ENCODE assay signal across 15 cellular contexts in genomic region chr1:157135070-157135469, GRCh38. TPM values are rescaled to one million over a fixed set of nuclear protein-coding genes. Genes with fewer than 3 reads are reported as not detected.
A peak's percentile ranks its signal among the peaks of the same experiment; 100 is the strongest.
DNase-seq lines count a peak whose midpoint lies in the region; ATAC-seq and TF ChIP-seq lines count a peak whose summit lies in the region.
"Had no signal": no experiment of that assay in that cellular context is flagged by ENCODE, and none has a peak within 500 bp of the region (broad histone marks: within the 10 kb centered on the region; RNA-seq: fewer than 3 reads in every experiment).

No MANE protein-coding gene starts in this region.

- peak overlapping the region; percentile 88 for H3K27ac ChIP-seq in epithelial cell of prostate
- peak overlapping the region; percentile 99 for H3K27ac ChIP-seq in smooth muscle cell (ENCODE audit: low read depth)
- H3K27ac ChIP-seq: sigmoid colon, uterus had no signal

- peaks cover 46% of the 10 kb centered on the region for H3F3A ChIP-seq in smooth muscle cell (ENCODE audit: low read depth)

- H3K4me3 ChIP-seq in smooth muscle cell, result no peak overlapping the region
- H3K4me3 ChIP-seq: sigmoid colon, uterus had no signal

- peaks cover 74% of the 10 kb centered on the region for H3K4me1 Mint-ChIP-seq in activated CD8-positive, alpha-beta memory T cell treated with anti-CD3 and anti-CD28 coated beads, Interleukin-2, amount 10 ng/mL, durations not matched to agents 7 days and 5 days
- peaks cover 76% of the 10 kb centered on the region for H3K4me1 Mint-ChIP-seq in activated CD4-positive, alpha-beta memory T cell treated with anti-CD3 and anti-CD28 coated beads, Interleukin-2, amount 10 ng/mL, durations not matched to agents 7 days and 5 days

- peak overlapping the region; percentile 27 for H3K27ac Mint-ChIP-seq in activated CD8-positive, alpha-beta memory T cell treated with anti-CD3 and anti-CD28 coated beads, Interleukin-2, amount 10 ng/mL, durations not matched to agents 7 days and 5 days
- H3K27ac Mint-ChIP-seq in activated CD4-positive, alpha-beta memory T cell treated with anti-CD3 and anti-CD28 coated beads, Interleukin-2, amount 10 ng/mL, durations not matched to agents 7 days and 5 days, result peak overlapping the region; percentile 86

- H3K9ac ChIP-seq in smooth muscle cell (ENCODE audit: low read depth), result peak overlapping the region; percentile 19

- 51% methylated on average over 2 of the region's 2 CpGs for WGBS in smooth muscle cell (ENCODE audit: low lambda C conversion rate)

- no peak overlapping the region for H2AFZ ChIP-seq in smooth muscle cell (ENCODE audit: low read depth)

- no peak for DNase-seq in activated CD8-positive, alpha-beta memory T cell treated with anti-CD3 and anti-CD28 coated beads, Interleukin-2, amount 10 ng/mL, durations not matched to agents 7 days and 5 days
- no peak for DNase-seq in activated CD8-positive, alpha-beta memory T cell treated with anti-CD3 and anti-CD28 coated beads for 24 hours
- DNase-seq in activated CD4-positive, alpha-beta memory T cell treated with anti-CD3 and anti-CD28 coated beads, Interleukin-2, amount 10 ng/mL, durations not matched to agents 7 days and 5 days, result no peak
- DNase-seq in epithelial cell of prostate (ENCODE audit: low read depth, low spot score), result no peak
- no peak for DNase-seq in smooth muscle cell (lab: John Stamatoyannopoulos, UW; ENCODE audit: unreplicated experiment)
- DNase-seq: Calu3; dermis blood vessel endothelial cell; left ventricle myocardium superior; NCI-H1092; sigmoid colon; stimulated activated CD4-positive, alpha-beta T cell treated with anti-CD3 and anti-CD28 coated beads, Interleukin-4, amount 100 ng/mL, for 24 hours; uterus had no signal

- no peak for TF ChIP-seq CTCF in smooth muscle cell (IDR thresholded peaks at IDR 0.05; ENCODE audit: borderline replicate concordance, insufficient read depth, poor library complexity, severe bottlenecking)

- no peaks in the 10 kb centered on the region for H3K27me3 ChIP-seq in smooth muscle cell (ENCODE audit: low read depth)
- H3K27me3 ChIP-seq: sigmoid colon, uterus had no signal

- H3K4me1 ChIP-seq in smooth muscle cell (ENCODE audit: low read depth), result peaks cover 21% of the 10 kb centered on the region

- no peak for ATAC-seq in activated CD8-positive, alpha-beta memory T cell treated with anti-CD3 and anti-CD28 coated beads, Interleukin-2, amount 10 ng/mL, durations not matched to agents 7 days and 5 days
- ATAC-seq in GM18511 (IDR thresholded peaks at IDR 0.05; ENCODE audit: unreplicated experiment) (no peak), GM18498 (IDR thresholded peaks at IDR 0.05; ENCODE audit: unreplicated experiment) (no peak), GM18858 (IDR thresholded peaks at IDR 0.05; ENCODE audit: unreplicated experiment) (no peak)
- ATAC-seq: left ventricle myocardium superior had no signal

- no peaks in the 10 kb centered on the region for H3K9me3 ChIP-seq in smooth muscle cell (replicated peaks; ENCODE audit: low read depth)
- H3K9me3 ChIP-seq: sigmoid colon, uterus had no signal

- peaks cover 79% of the 10 kb centered on the region for H4K20me1 ChIP-seq in smooth muscle cell (ENCODE audit: low read depth)

- H3K4me2 ChIP-seq in smooth muscle cell, result peak overlapping the region; percentile 91

- no peaks in the 10 kb centered on the region for H3K9me3 Mint-ChIP-seq in activated CD8-positive, alpha-beta memory T cell treated with anti-CD3 and anti-CD28 coated beads, Interleukin-2, amount 10 ng/mL, durations not matched to agents 7 days and 5 days (ENCODE audit: low read depth)
- no peaks in the 10 kb centered on the region for H3K9me3 Mint-ChIP-seq in activated CD4-positive, alpha-beta memory T cell treated with anti-CD3 and anti-CD28 coated beads, Interleukin-2, amount 10 ng/mL, durations not matched to agents 7 days and 5 days

- H3K79me2 ChIP-seq in smooth muscle cell (ENCODE audit: low read depth), result peaks cover 55% of the 10 kb centered on the region

- no peaks in the 10 kb centered on the region for H3K27me3 Mint-ChIP-seq in activated CD8-positive, alpha-beta memory T cell treated with anti-CD3 and anti-CD28 coated beads, Interleukin-2, amount 10 ng/mL, durations not matched to agents 7 days and 5 days
- no peaks in the 10 kb centered on the region for H3K27me3 Mint-ChIP-seq in activated CD4-positive, alpha-beta memory T cell treated with anti-CD3 and anti-CD28 coated beads, Interleukin-2, amount 10 ng/mL, durations not matched to agents 7 days and 5 days

- peaks cover 62% of the 10 kb centered on the region for H3K36me3 Mint-ChIP-seq in activated CD8-positive, alpha-beta memory T cell treated with anti-CD3 and anti-CD28 coated beads, Interleukin-2, amount 10 ng/mL, durations not matched to agents 7 days and 5 days
- H3K36me3 Mint-ChIP-seq in activated CD4-positive, alpha-beta memory T cell treated with anti-CD3 and anti-CD28 coated beads, Interleukin-2, amount 10 ng/mL, durations not matched to agents 7 days and 5 days (ENCODE audit: low read depth), result peaks cover 71% of the 10 kb centered on the region

- POLR2A ChIA-PET in activated CD4-positive, alpha-beta memory T cell treated with anti-CD3 and anti-CD28 coated beads, Interleukin-2, amount 10 ng/mL, durations not matched to agents 7 days and 5 days (lab: Charles Lee), result interaction anchor here (1.0 to 1.2 kb wide), 4 partner anchors 16 to 45 kb away, joined by 3 to 4 read pairs (median 3); no protein-coding TSS in a partner anchor

- H3K36me3 ChIP-seq in smooth muscle cell (ENCODE audit: low read depth), result peaks cover 28% of the 10 kb centered on the region
- H3K36me3 ChIP-seq: uterus had no signal

- H3K4me3 Mint-ChIP-seq in activated CD8-positive, alpha-beta memory T cell treated with anti-CD3 and anti-CD28 coated beads, Interleukin-2, amount 10 ng/mL, durations not matched to agents 7 days and 5 days, result no peak overlapping the region
- H3K4me3 Mint-ChIP-seq in activated CD4-positive, alpha-beta memory T cell treated with anti-CD3 and anti-CD28 coated beads, Interleukin-2, amount 10 ng/mL, durations not matched to agents 7 days and 5 days, result peak overlapping the region; percentile 92

- CTCF ChIA-PET in activated CD8-positive, alpha-beta memory T cell treated with anti-CD3 and anti-CD28 coated beads, Interleukin-2, amount 10 ng/mL, durations not matched to agents 7 days and 5 days (lab: Charles Lee), result interaction anchor here (1.1 to 13.1 kb wide), 5 partner anchors 12 to 296 kb away, joined by 3 to 118 read pairs (median 3); no protein-coding TSS in a partner anchor
- CTCF ChIA-PET in activated CD4-positive, alpha-beta memory T cell treated with anti-CD3 and anti-CD28 coated beads, Interleukin-2, amount 10 ng/mL, durations not matched to agents 7 days and 5 days (lab: Charles Lee), result interaction anchor here (0.6 to 4.6 kb wide), 8 partner anchors 13 to 49 kb away, joined by 3 to 48 read pairs (median 4); no protein-coding TSS in a partner anchor

RNA-seq across cellular contexts. Expression of gene ETV3, which starts 3.1 kb away (rescaled TPM):
- 10 to 100 TPM; 27.8 to 32.8 TPM for total RNA-seq in activated CD8-positive, alpha-beta memory T cell treated with anti-CD3 and anti-CD28 coated beads, Interleukin-2, amount 10 ng/mL, durations not matched to agents 7 days and 5 days
- total RNA-seq in activated CD4-positive, alpha-beta memory T cell treated with anti-CD3 and anti-CD28 coated beads, Interleukin-2, amount 10 ng/mL, durations not matched to agents 7 days and 5 days, result 10 to 100 TPM; 47.5 to 51.1 TPM
- total RNA-seq in smooth muscle cell, result 33.2 and 46.7 TPM in 2 replicates
- polyA plus RNA-seq in smooth muscle cell, result 11.4 and 15.4 TPM in 2 replicates

RNA-seq across cellular contexts. Expression of gene ETV3L, which starts 35.5 kb away (rescaled TPM):
- total RNA-seq in activated CD8-positive, alpha-beta memory T cell treated with anti-CD3 and anti-CD28 coated beads, Interleukin-2, amount 10 ng/mL, durations not matched to agents 7 days and 5 days, result not detected
- total RNA-seq in activated CD4-positive, alpha-beta memory T cell treated with anti-CD3 and anti-CD28 coated beads, Interleukin-2, amount 10 ng/mL, durations not matched to agents 7 days and 5 days, result not detected
- 0.31 TPM in 1 of 2 replicates, not detected in the other for total RNA-seq in smooth muscle cell
- polyA plus RNA-seq in smooth muscle cell, result 0.15 TPM in 1 of 2 replicates, not detected in the other
- total RNA-seq: Calu3, dermis blood vessel endothelial cell, left ventricle myocardium superior, sigmoid colon, uterus had no signal
